In the genomic region with DNA sequence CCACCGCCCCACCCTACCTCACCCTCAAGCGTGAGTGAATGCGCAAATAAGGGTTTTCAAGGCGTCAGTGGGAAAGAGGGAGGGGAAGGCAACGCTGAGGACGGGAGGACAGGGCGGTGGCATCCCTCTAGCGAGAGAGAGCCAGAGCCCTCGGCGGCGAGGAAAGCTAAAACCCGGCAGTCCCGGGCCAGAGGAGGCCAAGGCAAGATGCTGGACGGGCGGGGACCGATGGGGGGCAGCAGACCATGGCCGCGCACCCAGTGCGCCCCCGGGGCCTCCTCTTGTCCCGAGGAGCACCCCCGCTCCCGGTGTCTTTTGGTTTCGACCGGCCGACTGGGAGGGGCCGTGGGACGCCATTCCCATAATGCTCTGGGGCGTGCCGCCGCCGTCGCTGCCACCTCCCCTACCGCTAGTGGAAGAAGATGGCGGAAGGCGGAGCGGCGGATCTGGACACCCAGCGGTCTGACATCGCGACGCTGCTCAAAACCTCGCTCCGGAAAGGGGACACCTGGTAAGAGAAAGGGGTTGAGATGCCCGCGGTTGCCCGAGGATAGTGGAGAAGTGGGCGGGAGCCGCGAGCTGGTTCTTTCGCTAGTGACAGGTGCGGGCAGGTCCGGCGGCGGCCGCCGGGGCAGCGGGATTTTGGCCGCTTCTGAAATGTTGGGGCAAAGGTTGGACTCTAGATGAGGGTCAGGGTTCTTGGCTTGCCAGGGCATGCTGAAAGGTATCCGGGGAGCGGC, we compare ENCODE assay signal across 8 cellular contexts. TPM values are rescaled to one million over a fixed set of nuclear protein-coding genes. Genes with fewer than 3 reads are reported as not detected.
DNase-seq lines count a peak whose midpoint lies in the region; ATAC-seq and TF ChIP-seq lines count a peak whose summit lies in the region.

A gene (plus strand): TSS at position 412 of the 740 bp plus-strand sequence. CDS start 11 bp downstream, at position 423.

- peak within 1 kb of the TSS; percentile 97 for H3K4me3 Mint-ChIP-seq in activated CD4-positive, alpha-beta T cell treated with anti-CD3 and anti-CD28 coated beads, Interleukin-2, amount 10 ng/mL, durations not matched to agents 7 days and 5 days

- peaks cover 50% of the 10 kb centered on the region for H3K4me1 Mint-ChIP-seq in activated CD4-positive, alpha-beta T cell treated with anti-CD3 and anti-CD28 coated beads, Interleukin-2, amount 10 ng/mL, durations not matched to agents 7 days and 5 days

- no peaks in the 10 kb centered on the region for H3K27me3 ChIP-seq in BJ (ENCODE audit: control insufficient read depth, insufficient read depth, low read length)

- CTCF ChIA-PET in BJ (lab: Yijun Ruan, JAX) = interaction anchor here (0.9 kb wide), 2 partner anchors 17 to 178 kb away, joined by 3 to 4 read pairs; no protein-coding TSS in a partner anchor
- CTCF ChIA-PET in activated CD4-positive, alpha-beta T cell treated with anti-CD3 and anti-CD28 coated beads, Interleukin-2, amount 10 ng/mL, durations not matched to agents 7 days and 5 days (lab: Charles Lee) = interaction anchor here (0.7 to 1.8 kb wide), 2 partner anchors 9 to 38 kb away, joined by 3 to 10 read pairs; no protein-coding TSS in a partner anchor

- peaks cover 34% of the 10 kb centered on the region for H3K36me3 Mint-ChIP-seq in activated CD4-positive, alpha-beta T cell treated with anti-CD3 and anti-CD28 coated beads, Interleukin-2, amount 10 ng/mL, durations not matched to agents 7 days and 5 days (ENCODE audit: low read depth)

- peak; percentile 66 for DNase-seq in BJ (ENCODE audit: low read depth)
- peak; percentile 48 for DNase-seq in GM19238 (ENCODE audit: insufficient read length, low spot score)
- peak; percentile 88 to 95 for DNase-seq in NCI-H524 (lab: John Stamatoyannopoulos, UW)
- DNase-seq in activated CD4-positive, alpha-beta T cell treated with anti-CD3 and anti-CD28 coated beads, Interleukin-2, amount 10 ng/mL, durations not matched to agents 7 days and 5 days = peak; percentile 96
- peak; percentile 66 for DNase-seq in cortex of kidney (lab: John Stamatoyannopoulos, UW)
- peak; percentile 99 for DNase-seq in left kidney (ENCODE audit: low read depth, low spot score)
- peak; percentile 95 to 96 for DNase-seq in stimulated activated CD4-positive, alpha-beta T cell treated with anti-CD3 and anti-CD28 coated beads, Interleukin-2, amount 100 ng/mL, for 24 hours

- peak within 1 kb of the TSS; percentile 99 for H3K27ac Mint-ChIP-seq in activated CD4-positive, alpha-beta T cell treated with anti-CD3 and anti-CD28 coated beads, Interleukin-2, amount 10 ng/mL, durations not matched to agents 7 days and 5 days

- no peaks in the 10 kb centered on the region for H3K27me3 Mint-ChIP-seq in activated CD4-positive, alpha-beta T cell treated with anti-CD3 and anti-CD28 coated beads, Interleukin-2, amount 10 ng/mL, durations not matched to agents 7 days and 5 days

- no peaks in the 10 kb centered on the region for H3K9me3 Mint-ChIP-seq in activated CD4-positive, alpha-beta T cell treated with anti-CD3 and anti-CD28 coated beads, Interleukin-2, amount 10 ng/mL, durations not matched to agents 7 days and 5 days

- peak; percentile 72 for ATAC-seq in HG03442 (IDR thresholded peaks at IDR 0.05; ENCODE audit: unreplicated experiment)

- no peaks in the 10 kb centered on the region for H3K36me3 ChIP-seq in BJ (ENCODE audit: control insufficient read depth, insufficient read depth, low read length)

- POLR2A ChIA-PET in BJ (lab: Charles Lee) = interaction anchor here (0.6 kb wide), 1 partner anchor 31 kb away, joined by 3 read pairs; no protein-coding TSS in a partner anchor
- POLR2A ChIA-PET in activated CD4-positive, alpha-beta T cell treated with anti-CD3 and anti-CD28 coated beads, Interleukin-2, amount 10 ng/mL, durations not matched to agents 7 days and 5 days (lab: Charles Lee) = interaction anchor here (1.8 kb wide), 1 partner anchor 9 kb away, joined by 15 read pairs; no protein-coding TSS in a partner anchor

- TF ChIP-seq CTCF in BJ (IDR thresholded peaks at IDR 0.05; ENCODE audit: insufficient read depth, low read depth, low read length) = peak; percentile 87

- peak within 1 kb of the TSS; percentile 91 for H3K4me3 ChIP-seq in BJ (ENCODE audit: low read depth, low read length)

RNA-seq across cellular contexts. Expression of the gene that starts here (rescaled TPM):
- polyA plus RNA-seq in BJ (2011; rRNA removed) = 21.9 and 44.3 TPM in 2 replicates
- 28.8 and 32.9 TPM in 2 replicates for polyA minus RNA-seq in BJ (2011; rRNA and poly(A)+ RNA removed)
- total RNA-seq in activated CD4-positive, alpha-beta T cell treated with anti-CD3 and anti-CD28 coated beads, Interleukin-2, amount 10 ng/mL, durations not matched to agents 7 days and 5 days = 100 to 1,000 TPM; 162 to 167 TPM

Comparison
In these comparisons a context has a peak if more than half of its experiments do, and no peak if none do; other contexts are left out.
1. Peak in every context shown above with its lines: DNase-seq, ATAC-seq and H3K4me3 ChIP-seq.
2. DNase-seq: peak in every context shown above with its lines; median percentile 99 in left kidney; 96 in activated CD4-positive, alpha-beta T cell treated with anti-CD3 and anti-CD28 coated beads, Interleukin-2, amount 10 ng/mL, durations not matched to agents 7 days and 5 days; 96 in stimulated activated CD4-positive, alpha-beta T cell treated with anti-CD3 and anti-CD28 coated beads, Interleukin-2, amount 100 ng/mL, for 24 hours; 92 in NCI-H524; 66 in BJ; 66 in cortex of kidney; 48 in GM19238.